8 cellular contexts compared by ENCODE assay signal in the genomic region with DNA sequence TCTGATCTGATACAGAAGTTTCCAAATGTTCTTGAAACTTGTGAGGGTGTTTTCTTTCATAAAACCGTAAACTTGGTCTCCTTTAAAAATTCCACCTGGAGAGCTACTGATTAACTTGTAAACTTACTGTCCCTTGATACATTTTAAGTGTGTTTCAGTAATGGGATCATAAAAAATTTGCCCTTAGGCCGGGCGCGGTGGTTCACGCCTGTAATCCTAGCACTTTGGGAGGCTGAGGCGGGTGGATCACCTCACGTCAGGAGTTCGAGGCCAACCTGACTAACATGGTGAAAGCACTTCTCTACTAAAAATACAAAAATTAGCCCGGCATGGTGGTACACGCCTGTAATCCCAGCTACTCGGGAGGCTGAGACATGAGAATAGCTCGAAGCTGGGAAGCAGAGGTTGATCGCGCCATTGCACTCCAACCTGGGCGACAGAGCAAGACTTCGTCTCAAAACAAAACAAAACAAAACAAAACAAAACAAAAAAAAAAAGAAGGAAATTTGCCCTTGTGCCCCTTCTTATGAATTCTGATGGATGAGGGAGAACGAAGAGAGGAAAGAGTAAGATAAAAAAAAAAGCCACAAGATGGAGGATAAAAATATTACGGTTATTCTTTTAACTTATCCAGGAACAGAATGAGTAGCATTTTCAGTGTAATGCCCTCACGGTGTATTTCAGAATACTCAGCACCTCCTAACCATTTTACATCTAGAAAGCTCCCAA.
DNase-seq lines count a peak whose midpoint lies in the region; ATAC-seq and TF ChIP-seq lines count a peak whose summit lies in the region.

No MANE protein-coding gene starts in this region.

- peak overlapping the region; percentile 58 for H2AFZ ChIP-seq in SU-DHL-6 (ENCODE audit: low read depth, low read length, severe bottlenecking)

- no peaks in the 10 kb centered on the region for H4K20me1 ChIP-seq in SU-DHL-6 (ENCODE audit: low read depth, low read length)

- H3K36me3 ChIP-seq in SU-DHL-6 (ENCODE audit: low read length), result no peaks in the 10 kb centered on the region

- H3K9me3 ChIP-seq in SU-DHL-6 (ENCODE audit: insufficient read depth, low read length), result no peaks in the 10 kb centered on the region

- DNase-seq in GM12864 (ENCODE audit: low read depth) (no peak), fibroblast of mammary gland (ENCODE audit: low read depth) (no peak), retinal pigment epithelial cell (ENCODE audit: low read depth) (no peak), NCI-H1930 (lab: John Stamatoyannopoulos, UW) (no peak)

- no peaks in the 10 kb centered on the region for H3K27me3 ChIP-seq in SU-DHL-6 (ENCODE audit: low read length)

- ATAC-seq in GM21423 (IDR thresholded peaks at IDR 0.05; ENCODE audit: unreplicated experiment), result no peak
- no peak for ATAC-seq in HG03442 (IDR thresholded peaks at IDR 0.05; ENCODE audit: unreplicated experiment)
- ATAC-seq in GM19324 (IDR thresholded peaks at IDR 0.05; ENCODE audit: low FRiP score, unreplicated experiment), result no peak

- no peaks in the 10 kb centered on the region for H3K9me2 ChIP-seq in SU-DHL-6 (replicated peaks; ENCODE audit: insufficient read depth, low read length)

- H3K4me3 ChIP-seq in GM12864 (ENCODE audit: low read depth, low read length) (peak overlapping the region; percentile 27; the same call in 1 of the 2 replicates), SU-DHL-6 (ENCODE audit: insufficient read depth, low read length, poor library complexity, severe bottlenecking) (peak overlapping the region; percentile 34), fibroblast of mammary gland (ENCODE audit: control insufficient read depth, low read depth, low read length) (peak overlapping the region; percentile 59), retinal pigment epithelial cell (ENCODE audit: low read length) (peak overlapping the region; percentile 37)

- peak overlapping the region; percentile 52 for H3K4me2 ChIP-seq in SU-DHL-6 (ENCODE audit: low read depth, low read length, poor library complexity, severe bottlenecking)

- H3K27ac ChIP-seq in SU-DHL-6 (ENCODE audit: low read depth, low read length), result no peak overlapping the region

- H3F3A ChIP-seq in SU-DHL-6 (ENCODE audit: insufficient read depth), result no peaks in the 10 kb centered on the region

- no peaks in the 10 kb centered on the region for H3K79me2 ChIP-seq in SU-DHL-6 (ENCODE audit: insufficient read depth, low read length)

- H3K9ac ChIP-seq in SU-DHL-6 (ENCODE audit: low read length), result peak overlapping the region; percentile 9; the same call in 1 of the 2 replicates

- TF ChIP-seq CTCF in GM12864 (IDR thresholded peaks at IDR 0.05; ENCODE audit: low read depth, low read length, missing control alignments) (no peak), SU-DHL-6 (IDR thresholded peaks at IDR 0.05; ENCODE audit: insufficient read depth, low read length, poor library complexity, severe bottlenecking) (no peak), fibroblast of mammary gland (conservative IDR thresholded peaks at IDR 0.05; ENCODE audit: control insufficient read depth, insufficient read depth, low read depth, low read length) (no peak), retinal pigment epithelial cell (conservative IDR thresholded peaks at IDR 0.05; ENCODE audit: low read depth, low read length) (no peak)
